Comparison of ENCODE assay signal across 21 cellular contexts in genomic region chr13:43720780-43721397, GRCh38.
DNase-seq lines count a peak whose midpoint lies in the region; ATAC-seq and TF ChIP-seq lines count a peak whose summit lies in the region.
"Had no signal": no experiment of that assay in that cellular context is flagged by ENCODE, and none has a peak within 500 bp of the region (broad histone marks: within the 10 kb centered on the region; RNA-seq: fewer than 3 reads in every experiment).

No MANE protein-coding gene starts in this region.

- TF ChIP-seq CTCF in MCF 10A (IDR thresholded peaks at IDR 0.05; ENCODE audit: unreplicated experiment) (no peak), breast epithelium (IDR thresholded peaks at IDR 0.05) (no peak), A673 (conservative IDR thresholded peaks at IDR 0.05; ENCODE audit: low read depth, low read length) (no peak)

- CTCF ChIA-PET in MCF 10A (lab: Yijun Ruan, JAX) = interaction anchor here (0.6 kb wide), 1 partner anchor 1801 kb away, joined by 4 read pairs; no protein-coding TSS in a partner anchor
- CTCF ChIA-PET in naive thymus-derived CD4-positive, alpha-beta T cell (lab: Charles Lee) = no interaction called here
- CTCF ChIA-PET in A673 (lab: Charles Lee) = no interaction called here

- no peak overlapping the region for H3K4me3 ChIP-seq in breast epithelium
- no peak overlapping the region for H3K4me3 ChIP-seq in naive thymus-derived CD4-positive, alpha-beta T cell (ENCODE audit: low read length)
- H3K4me3 ChIP-seq in A673 (ENCODE audit: low read depth, low read length, poor library complexity, severe bottlenecking) = no peak overlapping the region

- H3K4me1 Mint-ChIP-seq in MCF 10A (ENCODE audit: insufficient read depth, unreplicated experiment) = peaks cover 6% of the 10 kb centered on the region
- H3K4me1 Mint-ChIP-seq in naive thymus-derived CD4-positive, alpha-beta T cell = no peaks in the 10 kb centered on the region
- H3K4me1 Mint-ChIP-seq: activated naive CD8-positive, alpha-beta T cell treated with anti-CD3 and anti-CD28 coated beads for 36 hours; B cell; CD8-positive, alpha-beta memory T cell; nephron; WTC11 had no signal

- no peak for TF ChIP-seq POLR2A in breast epithelium (IDR thresholded peaks at IDR 0.05)

- DNase-seq in MCF 10A (ENCODE audit: unreplicated experiment) (peak; percentile 43), breast epithelium (ENCODE audit: low spot score in 2 of 2) (no peak), amniotic epithelial cell (ENCODE audit: low read depth) (peak; percentile 9), fibroblast of peridontal ligament (ENCODE audit: extremely low read depth) (peak; percentile 42), nucleus accumbens (lab: John Stamatoyannopoulos, UW) (no peak), A673 (ENCODE audit: low spot score) (no peak)
- DNase-seq in naive thymus-derived CD4-positive, alpha-beta T cell = no peak
- DNase-seq: activated CD4-positive, alpha-beta memory T cell treated with anti-CD3 and anti-CD28 coated beads for 36 hours; activated naive CD8-positive, alpha-beta T cell treated with anti-CD3 and anti-CD28 coated beads for 36 hours; CD8-positive, alpha-beta memory T cell; effector CD4-positive, alpha-beta T cell; NCI-H1105; NCI-H2029; NCI-H446; T-helper 9 cell had no signal

- intact Hi-C loops in MCF 10A (cut with micrococcal nuclease) (no loop called here), breast epithelium (cut with DNase I; ENCODE audit: low total_unique reads) (no loop called here), A673 (cut with micrococcal nuclease; ENCODE audit: unreplicated experiment) (no loop called here)
- intact Hi-C loops in naive thymus-derived CD4-positive, alpha-beta T cell (cut with micrococcal nuclease) = no loop called here

- H3K27me3 ChIP-seq in breast epithelium (no peaks in the 10 kb centered on the region), A673 (replicated peaks; ENCODE audit: insufficient read depth, low read depth, low read length, poor library complexity) (no peaks in the 10 kb centered on the region)
- H3K27me3 ChIP-seq in naive thymus-derived CD4-positive, alpha-beta T cell (ENCODE audit: control insufficient read depth in 2 of 2, insufficient read depth in 2 of 2, low read length in 2 of 2) = no peaks in the 10 kb centered on the region

- no peaks in the 10 kb centered on the region for H3K4me1 ChIP-seq in breast epithelium
- no peaks in the 10 kb centered on the region for H3K4me1 ChIP-seq in naive thymus-derived CD4-positive, alpha-beta T cell (ENCODE audit: control insufficient read depth in 2 of 2, insufficient read depth in 2 of 2, low read length in 2 of 2)
- H3K4me1 ChIP-seq in A673 (ENCODE audit: insufficient read depth, low read length, poor library complexity, severe bottlenecking) = no peaks in the 10 kb centered on the region

- H3K36me3 Mint-ChIP-seq in MCF 10A (ENCODE audit: insufficient read depth, unreplicated experiment) = no peaks in the 10 kb centered on the region
- H3K36me3 Mint-ChIP-seq in naive thymus-derived CD4-positive, alpha-beta T cell = no peaks in the 10 kb centered on the region
- H3K36me3 Mint-ChIP-seq: activated CD4-positive, alpha-beta memory T cell treated with anti-CD3 and anti-CD28 coated beads for 36 hours; activated naive CD8-positive, alpha-beta T cell treated with anti-CD3 and anti-CD28 coated beads for 36 hours; type B pancreatic cell had no signal

- no peaks in the 10 kb centered on the region for H3K9me3 Mint-ChIP-seq in MCF 10A (ENCODE audit: unreplicated experiment)
- peaks cover 0 to 5% (median 2%) of the 10 kb centered on the region in 11 donors for H3K9me3 Mint-ChIP-seq in naive thymus-derived CD4-positive, alpha-beta T cell
- H3K9me3 Mint-ChIP-seq: activated CD4-positive, alpha-beta memory T cell treated with anti-CD3 and anti-CD28 coated beads for 36 hours; activated naive CD8-positive, alpha-beta T cell treated with anti-CD3 and anti-CD28 coated beads for 36 hours had no signal

- POLR2A ChIA-PET in MCF 10A (lab: Yijun Ruan, JAX) = no interaction called here
- POLR2A ChIA-PET in naive thymus-derived CD4-positive, alpha-beta T cell (lab: Charles Lee) = no interaction called here
- POLR2A ChIA-PET in A673 (lab: Charles Lee; ENCODE audit: low non-redundant PET) = no interaction called here

- H3K27me3 Mint-ChIP-seq in MCF 10A (ENCODE audit: insufficient read depth, unreplicated experiment) = no peaks in the 10 kb centered on the region
- H3K27me3 Mint-ChIP-seq in naive thymus-derived CD4-positive, alpha-beta T cell = peaks cover 3 to 27% (median 16%) of the 10 kb centered on the region in 5 donors
- H3K27me3 Mint-ChIP-seq: progenitor cell of endocrine pancreas, type B pancreatic cell had no signal

- no peak overlapping the region for H3K27ac Mint-ChIP-seq in MCF 10A (ENCODE audit: low read depth, unreplicated experiment)
- no peak overlapping the region for H3K27ac Mint-ChIP-seq in naive thymus-derived CD4-positive, alpha-beta T cell
- H3K27ac Mint-ChIP-seq: activated CD4-positive, alpha-beta memory T cell treated with anti-CD3 and anti-CD28 coated beads for 36 hours; activated naive CD8-positive, alpha-beta T cell treated with anti-CD3 and anti-CD28 coated beads for 36 hours; B cell; CD8-positive, alpha-beta memory T cell; nephron; progenitor cell of endocrine pancreas; type B pancreatic cell; WTC11 had no signal

- no peak for ATAC-seq in naive thymus-derived CD4-positive, alpha-beta T cell
- no peak for ATAC-seq in GM21737 (IDR thresholded peaks at IDR 0.05; ENCODE audit: unreplicated experiment)
- ATAC-seq: WTC11 had no signal

- H3K4me3 Mint-ChIP-seq in MCF 10A (ENCODE audit: unreplicated experiment) = no peak overlapping the region
- no peak overlapping the region for H3K4me3 Mint-ChIP-seq in naive thymus-derived CD4-positive, alpha-beta T cell
- H3K4me3 Mint-ChIP-seq: activated CD4-positive, alpha-beta memory T cell treated with anti-CD3 and anti-CD28 coated beads for 36 hours; activated naive CD8-positive, alpha-beta T cell treated with anti-CD3 and anti-CD28 coated beads for 36 hours; B cell; CD8-positive, alpha-beta memory T cell; nephron; type B pancreatic cell; WTC11 had no signal

- BruUV-seq in MCF 10A (replicated peaks; lab: Mats Ljungman, UMichigan) (no TSS peak), A673 (replicated peaks; lab: Mats Ljungman, UMichigan) (no TSS peak)

- no peaks in the 10 kb centered on the region for H3K9me3 ChIP-seq in breast epithelium
- no peaks in the 10 kb centered on the region for H3K9me3 ChIP-seq in naive thymus-derived CD4-positive, alpha-beta T cell (ENCODE audit: control insufficient read depth in 2 of 3, low read length in 3 of 3)
- H3K9me3 ChIP-seq in A673 (ENCODE audit: low read depth, low read length, poor library complexity, severe bottlenecking) = no peaks in the 10 kb centered on the region

- no peak overlapping the region for H3K27ac ChIP-seq in breast epithelium
- no peak overlapping the region for H3K27ac ChIP-seq in naive thymus-derived CD4-positive, alpha-beta T cell (ENCODE audit: low read depth, low read length)
- H3K27ac ChIP-seq in A673 (ENCODE audit: low read depth, low read length, poor library complexity, severe bottlenecking) = no peak overlapping the region

- no peaks in the 10 kb centered on the region for H3K36me3 ChIP-seq in breast epithelium
- H3K36me3 ChIP-seq in naive thymus-derived CD4-positive, alpha-beta T cell (ENCODE audit: control insufficient read depth in 2 of 3, insufficient read depth in 3 of 3, low read length in 3 of 3) = no peaks in the 10 kb centered on the region
- no peaks in the 10 kb centered on the region for H3K36me3 ChIP-seq in A673 (ENCODE audit: insufficient read depth, low read length, poor library complexity, severe bottlenecking)

Comparison
In these comparisons a context has a peak if more than half of its experiments do, and no peak if none do; other contexts are left out.
1. DNase-seq: peak in MCF 10A (single experiment), amniotic epithelial cell (single experiment) and fibroblast of peridontal ligament (single experiment); none in breast epithelium (0 of 2), naive thymus-derived CD4-positive, alpha-beta T cell (0 of 9), nucleus accumbens (0 of 56) and A673 (single experiment).